16 cellular contexts compared by ENCODE assay signal in genomic region chr1:115281143-115281542, GRCh38. TPM values are rescaled to one million over a fixed set of nuclear protein-coding genes. Genes with fewer than 3 reads are reported as not detected.
A peak's percentile ranks its signal among the peaks of the same experiment; 100 is the strongest.
DNase-seq lines count a peak whose midpoint lies in the region; FAIRE-seq and TF ChIP-seq lines count a peak whose summit lies in the region.
"Had no signal": no experiment of that assay in that cellular context is flagged by ENCODE, and none has a peak within 500 bp of the region (broad histone marks: within the 10 kb centered on the region; RNA-seq: fewer than 3 reads in every experiment).

No MANE protein-coding gene starts in this region.

- TF ChIP-seq CTCF in HFFc6 (IDR thresholded peaks at IDR 0.05) (no peak), foreskin fibroblast (IDR thresholded peaks at IDR 0.05; ENCODE audit: low read depth, low read length) (no peak), esophagus muscularis mucosa (IDR thresholded peaks at IDR 0.05) (no peak)

- TF ChIP-seq POLR2A in esophagus muscularis mucosa (IDR thresholded peaks at IDR 0.05; ENCODE audit: low read depth): no peak

- H2AFZ ChIP-seq in ACC112 (ENCODE audit: low read length, unreplicated experiment): no peak overlapping the region
- H2AFZ ChIP-seq: GM23338 had no signal

- FAIRE-seq in urothelium cell line (lab: Jason Lieb, UNC): peak; percentile 40
- FAIRE-seq: G401.6, GM12891 had no signal

- peaks cover 82% of the 10 kb centered on the region for H3K4me1 Mint-ChIP-seq in HFFc6 (ENCODE audit: low read depth)
- H3K4me1 Mint-ChIP-seq: GM23338, IgD-negative memory B cell had no signal

- peak overlapping the region; percentile 77; the same call in 1 of the 2 replicates for H3K4me3 Mint-ChIP-seq in HFFc6
- H3K4me3 Mint-ChIP-seq: CD4-positive, alpha-beta memory T cell; GM23338; IgD-negative memory B cell had no signal

- H3K27me3 ChIP-seq in ACC112 (ENCODE audit: insufficient read depth, low read length): no peaks in the 10 kb centered on the region
- no peaks in the 10 kb centered on the region for H3K27me3 ChIP-seq in esophagus muscularis mucosa
- H3K27me3 ChIP-seq: BE2C had no signal

- peaks cover 0 to 14% (median 7%) of the 10 kb centered on the region in 4 donors for H3K9me3 ChIP-seq in esophagus muscularis mucosa
- H3K9me3 ChIP-seq: BE2C had no signal

- H3K4me3 ChIP-seq in ACC112 (ENCODE audit: low read depth, low read length) (peak overlapping the region; percentile 71; the same call in 1 of the 2 replicates), foreskin fibroblast (ENCODE audit: low read depth in 1 of 2, low read length in 2 of 2) (peak overlapping the region; percentile 35 to 50), esophagus muscularis mucosa (no peak overlapping the region)
- H3K4me3 ChIP-seq: GM23338 had no signal

- H3K36me3 Mint-ChIP-seq in HFFc6 (ENCODE audit: low read depth): peaks cover 81% of the 10 kb centered on the region
- H3K36me3 Mint-ChIP-seq: CD4-positive, alpha-beta memory T cell; IgD-negative memory B cell had no signal

- H3K27ac ChIP-seq in ACC112 (ENCODE audit: low read depth, low read length): no peak overlapping the region
- peak overlapping the region in 1 of 4 donors; percentile 72 for H3K27ac ChIP-seq in esophagus muscularis mucosa (replicated peaks in 1 of 4)
- H3K27ac ChIP-seq: C4-2B had no signal

- H3K9me3 Mint-ChIP-seq in HFFc6: peaks cover 27% of the 10 kb centered on the region

- no peaks in the 10 kb centered on the region for H3K79me2 ChIP-seq in ACC112 (ENCODE audit: control insufficient read depth, insufficient read depth, low read length, unreplicated experiment)

- no peak for DNase-seq in HFFc6
- DNase-seq in foreskin fibroblast: no peak
- no peak for DNase-seq in urothelium cell line (ENCODE audit: low spot score)
- DNase-seq in kidney glomerular epithelial cell (lab: John Stamatoyannopoulos, UW): no peak
- DNase-seq in NCI-H146 (lab: John Stamatoyannopoulos, UW): no peak
- DNase-seq in esophagus muscularis mucosa (ENCODE audit: extremely low spot score): no peak
- DNase-seq: BE2C; CD4-positive, alpha-beta memory T cell; DMS79; H7 had no signal

- H3K4me1 ChIP-seq in ACC112 (ENCODE audit: control insufficient read depth, insufficient read depth, low read length, unreplicated experiment): peaks cover 45% of the 10 kb centered on the region
- H3K4me1 ChIP-seq in esophagus muscularis mucosa: peaks cover 3 to 30% (median 27%) of the 10 kb centered on the region in 4 donors
- H3K4me1 ChIP-seq: BE2C had no signal

- 100% methylated on average over 2 of the region's 2 CpGs for WGBS in esophagus muscularis mucosa

- intact Hi-C loops in esophagus muscularis mucosa (cut with DNase I): no loop called here

- peaks cover 3% of the 10 kb centered on the region for H3K27me3 Mint-ChIP-seq in HFFc6 (ENCODE audit: insufficient read depth)

- H3K27ac Mint-ChIP-seq in HFFc6: peak overlapping the region; percentile 75
- H3K27ac Mint-ChIP-seq: CD4-positive, alpha-beta memory T cell; GM23338; IgD-negative memory B cell had no signal

- TF ChIP-seq EP300 in esophagus muscularis mucosa (IDR thresholded peaks at IDR 0.05): no peak

- H3K36me3 ChIP-seq in ACC112 (ENCODE audit: insufficient read depth, low read length): no peaks in the 10 kb centered on the region; the same call in 1 of the 2 replicates
- H3K36me3 ChIP-seq in esophagus muscularis mucosa: peaks cover 0 to 3% (median 0%) of the 10 kb centered on the region in 4 donors
- H3K36me3 ChIP-seq: BE2C had no signal

RNA-seq across cellular contexts. Expression of gene NGF, which starts 56.9 kb away (rescaled TPM):
- total RNA-seq in HFFc6 (2021; fragmentation: NEBNext Ultra II Directional; extraction: Animal tissue kit (Norgen Biotek cat#: 25700)): 10 to 100 TPM; 44.4 to 53.8 (median 51.0) TPM
- 1 to 10 TPM; 2.9 to 7.5 (median 3.8) TPM for total RNA-seq in esophagus muscularis mucosa
- total RNA-seq: CD4-positive, alpha-beta memory T cell had no signal

Comparison
In these comparisons a context has a peak if more than half of its experiments do, and no peak if none do; other contexts are left out.
1. H3K4me3 ChIP-seq: peak in ACC112 (single experiment) and foreskin fibroblast (2 of 2); none in esophagus muscularis mucosa (0 of 4).
2. RNA of gene NGF, which starts 56.9 kb away (total RNA-seq): 44.4 to 53.8 TPM in HFFc6; 2.9 to 7.5 TPM in esophagus muscularis mucosa; every median in the first group is over 4 times any median in the second.